ENCODE assay signal across 5 cellular contexts in the genomic region with DNA sequence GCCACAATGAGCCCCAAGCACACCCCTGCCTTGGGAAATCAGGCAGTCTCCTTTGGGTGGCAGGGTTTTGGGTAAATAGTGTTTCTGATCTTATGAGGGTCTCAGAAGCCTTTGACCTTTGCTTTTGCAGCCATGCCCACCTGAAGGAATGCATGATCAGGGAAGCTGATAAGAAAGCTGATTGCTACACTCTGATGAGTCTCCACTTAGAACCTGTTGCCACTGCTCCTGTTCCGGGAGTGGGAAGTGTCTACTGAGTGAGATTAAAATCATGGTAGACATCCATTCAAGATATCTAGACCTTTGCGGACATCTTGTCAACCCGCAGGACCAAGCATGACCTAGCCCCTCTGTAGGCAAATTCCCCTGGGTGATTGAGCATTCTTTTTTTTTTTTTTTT.
"Had no signal": no experiment of that assay in that cellular context is flagged by ENCODE, and none has a peak within 500 bp of the region (broad histone marks: within the 10 kb centered on the region; RNA-seq: fewer than 3 reads in every experiment).

No MANE protein-coding gene starts in this region.

- H3K4me3 ChIP-seq: GM23338, HAP-1, K562 had no signal

- ATAC-seq: GM23338, HCT116, K562 had no signal

- H3K4me2 ChIP-seq: GM23338 had no signal

- H3K36me3 ChIP-seq: HAP-1 had no signal

- H2AFZ ChIP-seq: GM23338 had no signal

- DNase-seq: IMR-90 had no signal

- H3K4me3 Mint-ChIP-seq: GM23338 had no signal

- H3K4me1 Mint-ChIP-seq: GM23338 had no signal

- H3K4me1 ChIP-seq: HAP-1 had no signal

- H3K27ac Mint-ChIP-seq: GM23338 had no signal

- H3K9me3 ChIP-seq: HAP-1 had no signal

- H3K9me3 Mint-ChIP-seq: GM23338 had no signal
